Comparison of ENCODE assay signal across 8 cellular contexts in the genomic region with DNA sequence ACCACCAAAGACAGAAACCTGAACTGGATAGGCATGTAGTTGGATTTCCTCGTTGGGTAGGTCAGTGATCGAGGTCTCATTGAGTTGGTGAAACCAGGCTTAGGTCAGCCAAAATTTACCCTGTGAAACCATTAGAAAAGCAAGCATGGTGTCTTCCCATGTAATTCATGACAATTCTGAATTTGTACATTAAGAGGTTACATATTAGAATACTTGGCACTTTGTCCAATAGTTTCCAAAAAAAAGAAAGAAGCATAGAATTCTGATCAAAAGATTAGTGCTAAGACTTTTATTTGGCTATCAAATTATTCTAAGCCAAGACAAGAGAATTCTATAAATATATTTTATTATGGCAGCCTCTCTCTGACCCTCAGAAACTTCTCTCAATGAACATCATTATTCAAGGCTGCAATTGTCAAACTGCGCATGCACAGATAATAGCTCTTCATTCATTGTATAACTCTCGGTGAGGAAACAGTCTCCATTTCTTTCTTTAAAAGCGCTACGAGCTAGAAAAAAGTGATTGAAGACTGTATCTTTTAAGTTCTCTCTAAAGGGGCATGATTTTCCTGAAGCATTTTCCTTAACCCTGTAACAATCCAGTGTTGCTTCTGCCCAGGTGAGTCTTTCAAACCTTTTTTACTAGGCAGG.
"Had no signal": no experiment of that assay in that cellular context is flagged by ENCODE, and none has a peak within 500 bp of the region (broad histone marks: within the 10 kb centered on the region; RNA-seq: fewer than 3 reads in every experiment).

No MANE protein-coding gene starts in this region.

- H3K36me3 ChIP-seq: HAP-1 had no signal

- H3K4me3 ChIP-seq: GM23338, HAP-1, K562 had no signal

- H2AFZ ChIP-seq: GM23338 had no signal

- H3K27ac ChIP-seq: HL-60 had no signal

- ATAC-seq: HCT116, K562 had no signal

- H3K4me1 ChIP-seq: HAP-1 had no signal

- H3K4me2 ChIP-seq: GM23338 had no signal

- H3K9me3 ChIP-seq: HAP-1 had no signal

- DNase-seq: HFFc6, IMR-90 had no signal

- FAIRE-seq: H54, K562 had no signal
